ENCODE assay signal across 7 cellular contexts in genomic region chr7:132246591-132246990, GRCh38.
"Had no signal": no experiment of that assay in that cellular context is flagged by ENCODE, and none has a peak within 500 bp of the region (broad histone marks: within the 10 kb centered on the region; RNA-seq: fewer than 3 reads in every experiment).

No MANE protein-coding gene starts in this region.

- H3K4me2 ChIP-seq: KMS-11 had no signal

- H3K9ac ChIP-seq: KMS-11 had no signal

- FAIRE-seq: HTR-8/SVneo, K562 had no signal

- DNase-seq: IMR-90, KBM-7, KG1 had no signal

- H3K4me3 ChIP-seq: K562 had no signal

- H3K27ac ChIP-seq: HL-60, KMS-11 had no signal

- ATAC-seq: K562 had no signal
